In genomic region chr9:130940693-130941576, GRCh38 we compare ENCODE assay signal across 8 cellular contexts. TPM values are rescaled to one million over a fixed set of nuclear protein-coding genes. Genes with fewer than 3 reads are reported as not detected.
DNase-seq lines count a peak whose midpoint lies in the region; ATAC-seq, FAIRE-seq and TF ChIP-seq lines count a peak whose summit lies in the region.

No MANE protein-coding gene starts in this region.

- H3K36me3 Mint-ChIP-seq in brain: no peaks in the 10 kb centered on the region

- H3K4me2 ChIP-seq in keratinocyte (ENCODE audit: control insufficient read depth, extremely low read depth, insufficient read depth, low read depth, low read length): peak overlapping the region; percentile 31

- peaks cover 71% of the 10 kb centered on the region for H3K27me3 Mint-ChIP-seq in brain

- H3K4me1 Mint-ChIP-seq in brain: peaks cover 34% of the 10 kb centered on the region

- H3K9me1 ChIP-seq in keratinocyte (ENCODE audit: control insufficient read depth, extremely low read depth, insufficient read depth, low read length): no peaks in the 10 kb centered on the region

- H3K4me1 ChIP-seq in keratinocyte (ENCODE audit: control insufficient read depth, extremely low read depth, insufficient read depth, low read length): peaks cover 12% of the 10 kb centered on the region

- no peaks in the 10 kb centered on the region for H3K9me3 ChIP-seq in keratinocyte (ENCODE audit: control insufficient read depth, low read depth, low read length)

- H3K27ac Mint-ChIP-seq in brain: peak overlapping the region in 1 of 5 experiments; percentile 47

- no peak overlapping the region for H3K4me3 ChIP-seq in keratinocyte (ENCODE audit: control insufficient read depth in 2 of 3, extremely low read depth in 1 of 3, insufficient read depth in 2 of 3, low read depth in 1 of 3, low read length in 3 of 3)

- TF ChIP-seq CTCF in GM12873 (IDR thresholded peaks at IDR 0.05; ENCODE audit: insufficient read depth, low read depth, low read length, missing control alignments): peak; percentile 97
- TF ChIP-seq CTCF in VCaP (conservative IDR thresholded peaks at IDR 0.05): peak; percentile 96
- TF ChIP-seq CTCF in brain (conservative IDR thresholded peaks at IDR 0.05): peak; percentile 84 to 96
- peak in 2 of 3 experiments; percentile 89 to 96 for TF ChIP-seq CTCF in keratinocyte (optimal IDR thresholded peaks at IDR 0.05 in 1 of 3, IDR thresholded peaks at IDR 0.05 in 1 of 3, conservative IDR thresholded peaks at IDR 0.05 in 1 of 3; ENCODE audit: extremely low read depth in 1 of 3, insufficient read depth in 2 of 3, low read length in 3 of 3)

- no peaks in the 10 kb centered on the region for H3K79me2 ChIP-seq in keratinocyte (ENCODE audit: control insufficient read depth, insufficient read depth, low read length)

- H3K4me3 Mint-ChIP-seq in brain: peak overlapping the region; percentile 27 to 76 (median 53)

- peaks cover 0 to 10% (median 0%) of the 10 kb centered on the region in 5 experiments for H3K9me3 Mint-ChIP-seq in brain

- ATAC-seq in HG02884 (IDR thresholded peaks at IDR 0.05; ENCODE audit: unreplicated experiment): no peak
- no peak for ATAC-seq in GM21786 (IDR thresholded peaks at IDR 0.05; ENCODE audit: unreplicated experiment)

- dilution Hi-C loops in keratinocyte (cut with MboI; ENCODE audit: extremely low pct_ligation_motif_present, low sequenced_read_pairs): no loop called here

- H3K36me3 ChIP-seq in keratinocyte (ENCODE audit: control insufficient read depth in 2 of 2, extremely low read depth in 1 of 2, insufficient read depth in 2 of 2, low read length in 2 of 2): no peaks in the 10 kb centered on the region

- DNase-seq in NCI-H1048 (lab: John Stamatoyannopoulos, UW) (peak; percentile 47), keratinocyte (ENCODE audit: low read depth, low spot score) (peak; percentile 63)
- peak; percentile 69 to 75 for DNase-seq in stimulated activated CD4-positive, alpha-beta T cell treated with anti-CD3 and anti-CD28 coated beads, Interleukin-2, amount 100 ng/mL, for 48 hours

- FAIRE-seq in keratinocyte (lab: Jason Lieb, UNC): no peak

- no peak overlapping the region for H2AFZ ChIP-seq in keratinocyte (ENCODE audit: control insufficient read depth, low read length)

- H4K20me1 ChIP-seq in keratinocyte (ENCODE audit: control insufficient read depth, extremely low read depth, insufficient read depth, low read length): peaks cover 4% of the 10 kb centered on the region

- H3K27me3 ChIP-seq in keratinocyte (ENCODE audit: control insufficient read depth, extremely low read depth, insufficient read depth, low read length): peaks cover 54% of the 10 kb centered on the region

- no peak overlapping the region for H3K27ac ChIP-seq in VCaP
- no peak overlapping the region for H3K27ac ChIP-seq in keratinocyte (ENCODE audit: control insufficient read depth, insufficient read depth, low read length)

- H3K9ac ChIP-seq in keratinocyte (ENCODE audit: control insufficient read depth, extremely low read depth, insufficient read depth, low read length): peak overlapping the region; percentile 5

RNA-seq across cellular contexts. Expression of gene FIBCD1, which starts 1.9 kb away (rescaled TPM):
- polyA plus RNA-seq in brain (ENCODE audit: insufficient read depth, low read depth, low replicate concordance) (0.78 TPM), keratinocyte (0.79 to 1.3 TPM (median 0.94 TPM) in 3 replicates)
- not detected for polyA plus RNA-seq in keratinocyte (2011; ENCODE audit: low read depth)
- polyA plus RNA-seq in keratinocyte (2011; cell fraction: cytosol; rRNA removed): 0.72 and 1.8 TPM in 2 replicates
- 2.0 and 3.2 TPM in 2 replicates for polyA plus RNA-seq in keratinocyte (2011; cell fraction: nucleus; rRNA removed)
- polyA plus RNA-seq in keratinocyte (2012; ENCODE audit: low replicate concordance): 0.76 and 2.6 TPM in 2 replicates
- polyA minus RNA-seq in keratinocyte: 0.23 to 0.72 TPM (median 0.48 TPM) in 3 replicates
- polyA minus RNA-seq in keratinocyte (2011; cell fraction: cytosol; rRNA and poly(A)+ RNA removed): 2.9 TPM
- 1.4 and 3.2 TPM in 2 replicates for polyA minus RNA-seq in keratinocyte (2011; cell fraction: nucleus; rRNA and poly(A)+ RNA removed)

RNA-seq across cellular contexts. Expression of gene QRFP, which starts 44.3 kb away (rescaled TPM):
- not detected for polyA plus RNA-seq in brain (ENCODE audit: insufficient read depth, low read depth, low replicate concordance)
- not detected in 3 replicates for polyA plus RNA-seq in keratinocyte
- not detected for polyA plus RNA-seq in keratinocyte (2011; ENCODE audit: low read depth)
- polyA plus RNA-seq in keratinocyte (2011; cell fraction: cytosol; rRNA removed): not detected in 2 replicates
- not detected in 2 replicates for polyA plus RNA-seq in keratinocyte (2011; cell fraction: nucleus; rRNA removed)
- 0.10 and 0.18 TPM in 2 replicates for polyA plus RNA-seq in keratinocyte (2012; ENCODE audit: low replicate concordance)
- polyA minus RNA-seq in keratinocyte: not detected in 3 replicates
- polyA minus RNA-seq in keratinocyte (2011; cell fraction: cytosol; rRNA and poly(A)+ RNA removed): not detected
- polyA minus RNA-seq in keratinocyte (2011; cell fraction: nucleus; rRNA and poly(A)+ RNA removed): not detected in 2 replicates
